10 cellular contexts compared by ENCODE assay signal in genomic region chr3:178618197-178618596, GRCh38.
DNase-seq lines count a peak whose midpoint lies in the region; ATAC-seq and TF ChIP-seq lines count a peak whose summit lies in the region.
"Had no signal": no experiment of that assay in that cellular context is flagged by ENCODE, and none has a peak within 500 bp of the region (broad histone marks: within the 10 kb centered on the region; RNA-seq: fewer than 3 reads in every experiment).

No MANE protein-coding gene starts in this region.

- no peaks in the 10 kb centered on the region for H3K36me3 Mint-ChIP-seq in activated naive CD8-positive, alpha-beta T cell treated with anti-CD3 and anti-CD28 coated beads, Interleukin-2, amount 50 U/mL, for 24 hours (ENCODE audit: low read depth)

- H3K9me3 Mint-ChIP-seq in activated naive CD8-positive, alpha-beta T cell treated with anti-CD3 and anti-CD28 coated beads, Interleukin-2, amount 50 U/mL, for 24 hours: no peaks in the 10 kb centered on the region

- DNase-seq in LHCN-M2 (ENCODE audit: low read depth): peak; percentile 50
- peak; percentile 8 for DNase-seq in SHP77 treated with DMSO at 0.1 percent for 48 hours (lab: John Stamatoyannopoulos, UW)
- DNase-seq in fibroblast of villous mesenchyme (ENCODE audit: low read depth): peak; percentile 87
- DNase-seq in stromal cell of bone marrow (ENCODE audit: low read depth): peak; percentile 27
- DNase-seq in GOT3 (lab: John Stamatoyannopoulos, UW): no peak
- DNase-seq in activated naive CD8-positive, alpha-beta T cell treated with anti-CD3 and anti-CD28 coated beads, Interleukin-2, amount 50 U/mL, for 24 hours: no peak
- DNase-seq: activated gamma-delta T cell treated with Interleukin-2 at 50 U/mL for 16 hours, hippocampal formation, NCI-H2029 treated with DMSO at 0.1 percent for 48 hours had no signal

- no peak for ATAC-seq in activated naive CD8-positive, alpha-beta T cell treated with anti-CD3 and anti-CD28 coated beads, Interleukin-2, amount 50 U/mL, for 24 hours
- no peak for ATAC-seq in GM21447 (IDR thresholded peaks at IDR 0.05; ENCODE audit: unreplicated experiment)

- no peak overlapping the region for H3K4me3 ChIP-seq in fibroblast of villous mesenchyme (ENCODE audit: low read depth, low read length)

- H3K27ac Mint-ChIP-seq in activated naive CD8-positive, alpha-beta T cell treated with anti-CD3 and anti-CD28 coated beads, Interleukin-2, amount 50 U/mL, for 24 hours: no peak overlapping the region

- H3K4me3 Mint-ChIP-seq in activated naive CD8-positive, alpha-beta T cell treated with anti-CD3 and anti-CD28 coated beads, Interleukin-2, amount 50 U/mL, for 24 hours: no peak overlapping the region

- no peak for TF ChIP-seq CTCF in fibroblast of villous mesenchyme (IDR thresholded peaks at IDR 0.05; ENCODE audit: insufficient read depth, low read depth, low read length)

- no peaks in the 10 kb centered on the region for H3K4me1 Mint-ChIP-seq in activated naive CD8-positive, alpha-beta T cell treated with anti-CD3 and anti-CD28 coated beads, Interleukin-2, amount 50 U/mL, for 24 hours

- peaks cover 3% of the 10 kb centered on the region for H3K27me3 Mint-ChIP-seq in activated naive CD8-positive, alpha-beta T cell treated with anti-CD3 and anti-CD28 coated beads, Interleukin-2, amount 50 U/mL, for 24 hours

Comparison
In these comparisons a context has a peak if more than half of its experiments do, and no peak if none do; other contexts are left out.
1. DNase-seq: peak in LHCN-M2 (single experiment), SHP77 treated with DMSO at 0.1 percent for 48 hours (single experiment), fibroblast of villous mesenchyme (single experiment) and stromal cell of bone marrow (single experiment); none in GOT3 (single experiment) and activated naive CD8-positive, alpha-beta T cell treated with anti-CD3 and anti-CD28 coated beads, Interleukin-2, amount 50 U/mL, for 24 hours (single experiment).